Comparison of ENCODE assay signal across 8 cellular contexts in the genomic region with DNA sequence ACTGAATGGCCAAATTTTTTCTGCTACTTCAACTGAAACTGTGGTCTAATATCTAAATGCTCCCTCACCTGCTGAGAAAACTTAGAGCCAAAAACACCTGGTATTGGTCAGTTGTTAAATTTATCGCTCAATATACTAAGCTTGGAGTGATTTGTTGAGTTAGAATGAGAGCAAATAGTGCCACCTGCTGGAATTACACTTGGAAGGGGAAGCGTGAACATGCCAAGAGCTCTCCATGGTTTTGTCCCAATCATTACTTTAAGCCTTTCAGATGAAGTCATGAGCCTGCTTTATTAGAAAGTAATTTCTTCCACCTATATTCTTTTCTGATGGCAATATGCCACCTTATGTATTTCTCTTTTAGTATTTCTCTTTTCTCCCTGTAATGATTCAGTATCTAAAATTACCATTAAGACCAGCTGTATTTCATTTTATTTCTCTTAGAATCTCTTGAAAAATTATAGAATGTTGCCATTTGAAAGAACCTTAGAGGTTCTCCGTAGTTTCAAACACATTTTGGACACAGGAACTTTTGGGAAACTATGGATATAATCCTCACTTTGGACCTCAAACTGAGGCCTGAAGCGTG.
A peak's percentile ranks its signal among the peaks of the same experiment; 100 is the strongest.
DNase-seq lines count a peak whose midpoint lies in the region; ATAC-seq, FAIRE-seq and TF ChIP-seq lines count a peak whose summit lies in the region.

No MANE protein-coding gene starts in this region.

- H3K27ac ChIP-seq in KMS-11 (no peak overlapping the region), spleen (no peak overlapping the region)
- no peak overlapping the region for H3K27ac ChIP-seq in effector memory CD4-positive, alpha-beta T cell (ENCODE audit: insufficient read depth, low read length, poor library complexity, severe bottlenecking)

- 46 to 55% (median 51%) methylated on average over 4 of the region's 4 CpGs for WGBS in spleen, 5 donors

- CTCF ChIA-PET in activated CD4-positive, alpha-beta T cell treated with anti-CD3 and anti-CD28 coated beads for 36 hours (lab: Charles Lee) = interaction anchor here (0.6 to 2.4 kb wide), 4 partner anchors 11 to 898 kb away, joined by 3 to 7 read pairs (median 3); no protein-coding TSS in a partner anchor

- intact Hi-C loops in activated CD4-positive, alpha-beta T cell treated with anti-CD3 and anti-CD28 coated beads for 36 hours (cut with DNase I, micrococcal nuclease) = no loop called here
- intact Hi-C loops in spleen (cut with DNase I; ENCODE audit: low total_unique reads) = no loop called here

- no peak for TF ChIP-seq POLR2A in spleen (IDR thresholded peaks at IDR 0.05)

- POLR2A ChIA-PET in activated CD4-positive, alpha-beta T cell treated with anti-CD3 and anti-CD28 coated beads for 36 hours (lab: Charles Lee) = no interaction called here

- H3K4me3 ChIP-seq in KMS-11 (IDR thresholded peaks at IDR 0.05; ENCODE audit: insufficient read depth, low read depth, low read length) = no peak overlapping the region
- H3K4me3 ChIP-seq in spleen = no peak overlapping the region
- no peak overlapping the region for H3K4me3 ChIP-seq in effector memory CD4-positive, alpha-beta T cell (ENCODE audit: insufficient read depth, low read depth, low read length, poor library complexity, severe bottlenecking)

- TF ChIP-seq CTCF in KMS-11 (conservative IDR thresholded peaks at IDR 0.05; ENCODE audit: low read depth, low read length) = peak; percentile 94
- TF ChIP-seq CTCF in spleen (IDR thresholded peaks at IDR 0.05 in 8 of 11, conservative IDR thresholded peaks at IDR 0.05 in 3 of 11) = peak in 7 of 11 experiments; percentile 19 to 60 (median 40)

- H3K79me2 ChIP-seq in KMS-11 (ENCODE audit: insufficient read depth, low read depth) = no peaks in the 10 kb centered on the region

- no peak overlapping the region for H3K27ac Mint-ChIP-seq in activated CD4-positive, alpha-beta T cell treated with anti-CD3 and anti-CD28 coated beads for 36 hours

- no peaks in the 10 kb centered on the region for H3K4me1 ChIP-seq in KMS-11 (ENCODE audit: low read depth, poor library complexity, severe bottlenecking)
- H3K4me1 ChIP-seq in spleen = no peaks in the 10 kb centered on the region
- no peaks in the 10 kb centered on the region for H3K4me1 ChIP-seq in effector memory CD4-positive, alpha-beta T cell (ENCODE audit: control insufficient read depth, insufficient read depth, low read length, poor library complexity, severe bottlenecking)

- no peaks in the 10 kb centered on the region for H3K4me1 Mint-ChIP-seq in activated CD4-positive, alpha-beta T cell treated with anti-CD3 and anti-CD28 coated beads for 36 hours

- H3K9ac ChIP-seq in KMS-11 = no peak overlapping the region

- H3K27me3 ChIP-seq in KMS-11 (ENCODE audit: insufficient read depth, low read depth) (no peaks in the 10 kb centered on the region), spleen (replicated peaks in 1 of 7) (peaks cover 0 to 10% (median 0%) of the 10 kb centered on the region in 7 donors)
- no peaks in the 10 kb centered on the region for H3K27me3 ChIP-seq in effector memory CD4-positive, alpha-beta T cell (replicated peaks; ENCODE audit: control insufficient read depth, insufficient read depth, low read length, poor library complexity, severe bottlenecking)

- ATAC-seq in activated CD4-positive, alpha-beta T cell treated with anti-CD3 and anti-CD28 coated beads for 36 hours = no peak
- ATAC-seq in GM18868 (IDR thresholded peaks at IDR 0.05; ENCODE audit: unreplicated experiment) = no peak

- no peak overlapping the region for H2AFZ ChIP-seq in KMS-11 (ENCODE audit: low read depth)

- no peak overlapping the region for H3K4me3 Mint-ChIP-seq in activated CD4-positive, alpha-beta T cell treated with anti-CD3 and anti-CD28 coated beads for 36 hours

- H3K9me3 Mint-ChIP-seq in activated CD4-positive, alpha-beta T cell treated with anti-CD3 and anti-CD28 coated beads for 36 hours (ENCODE audit: low read depth) = no peaks in the 10 kb centered on the region

- H3K27me3 Mint-ChIP-seq in activated CD4-positive, alpha-beta T cell treated with anti-CD3 and anti-CD28 coated beads for 36 hours = peaks cover 5% of the 10 kb centered on the region

- H3K9me3 ChIP-seq in spleen = peaks cover 0 to 13% (median 0%) of the 10 kb centered on the region in 8 donors
- H3K9me3 ChIP-seq in effector memory CD4-positive, alpha-beta T cell (ENCODE audit: control insufficient read depth, low read length) = no peaks in the 10 kb centered on the region

- FAIRE-seq in RCC 7860 (lab: Jason Lieb, UNC) (peak; percentile 65), frontal cortex (lab: Jason Lieb, UNC) (no peak)

- no peaks in the 10 kb centered on the region for H4K20me1 ChIP-seq in KMS-11 (ENCODE audit: insufficient read depth)

- peak; percentile 20 for DNase-seq in activated CD4-positive, alpha-beta T cell treated with anti-CD3 and anti-CD28 coated beads for 36 hours
- no peak for DNase-seq in activated CD4-positive, alpha-beta T cell treated with anti-CD3 and anti-CD28 coated beads for 1 hour
- DNase-seq in RCC 7860 (ENCODE audit: low spot score) (peak; percentile 44), frontal cortex (ENCODE audit: low spot score in 2 of 2) (peak; percentile 10 to 15), spleen (no peak)
- no peak for DNase-seq in effector memory CD4-positive, alpha-beta T cell

- H3K4me2 ChIP-seq in KMS-11 = no peak overlapping the region

- no peaks in the 10 kb centered on the region for H3K36me3 Mint-ChIP-seq in activated CD4-positive, alpha-beta T cell treated with anti-CD3 and anti-CD28 coated beads for 36 hours (ENCODE audit: low read depth)

- no peaks in the 10 kb centered on the region for H3K36me3 ChIP-seq in KMS-11 (ENCODE audit: insufficient read depth)
- no peaks in the 10 kb centered on the region for H3K36me3 ChIP-seq in spleen
- H3K36me3 ChIP-seq in effector memory CD4-positive, alpha-beta T cell (ENCODE audit: control insufficient read depth, insufficient read depth, low read length) = no peaks in the 10 kb centered on the region

Comparison
In these comparisons a context has a peak if more than half of its experiments do, and no peak if none do; other contexts are left out.
1. DNase-seq: peak in activated CD4-positive, alpha-beta T cell treated with anti-CD3 and anti-CD28 coated beads for 36 hours (single experiment), RCC 7860 (single experiment) and frontal cortex (2 of 2); none in activated CD4-positive, alpha-beta T cell treated with anti-CD3 and anti-CD28 coated beads for 1 hour (single experiment), spleen (single experiment) and effector memory CD4-positive, alpha-beta T cell (0 of 3).